33 cellular contexts compared by ENCODE assay signal in the genomic region with DNA sequence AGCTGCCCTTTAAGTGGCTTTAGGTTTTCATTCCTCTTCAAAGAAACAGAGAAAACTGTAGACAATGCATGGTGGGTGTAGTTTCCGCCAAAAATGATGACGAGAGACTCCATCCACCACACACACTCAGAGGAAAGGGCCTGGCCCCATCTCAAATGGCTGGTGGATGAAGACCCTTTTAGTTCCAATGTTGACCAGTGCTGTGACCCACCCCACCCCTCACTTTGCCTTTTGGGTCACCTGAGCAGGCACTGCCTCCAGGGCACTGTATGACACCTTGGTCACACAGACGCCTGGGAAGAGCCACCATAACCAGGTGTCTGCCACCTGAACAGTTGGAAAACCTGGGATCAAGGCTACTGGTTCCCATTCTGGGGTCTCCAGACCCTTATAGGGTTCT.
"Had no signal": no experiment of that assay in that cellular context is flagged by ENCODE, and none has a peak within 500 bp of the region (broad histone marks: within the 10 kb centered on the region; RNA-seq: fewer than 3 reads in every experiment).

No MANE protein-coding gene starts in this region.

- H3K9me3 Mint-ChIP-seq: activated B cell treated with CpG ODN at 0.5 μM for 24 hours; activated CD4-positive, alpha-beta memory T cell treated with anti-CD3 and anti-CD28 coated beads for 36 hours; activated CD4-positive, alpha-beta T cell treated with anti-CD3 and anti-CD28 coated beads, Interleukin-2, amount 10 ng/mL, durations not matched to agents 24 days and 14 days; activated CD8-positive, alpha-beta T cell treated with anti-CD3 and anti-CD28 coated beads for 36 hours; activated naive CD4-positive, alpha-beta T cell treated with anti-CD3 and anti-CD28 coated beads, Interleukin-2, amount 50 U/mL, for 72 hours; activated naive CD8-positive, alpha-beta T cell treated with anti-CD3 and anti-CD28 coated beads for 36 hours; activated T-cell treated with anti-CD3 and anti-CD28 coated beads, Interleukin-2, amount 50 U/mL, for 4 hours; activated T-cell treated with anti-CD3 and anti-CD28 coated beads, Interleukin-2, amount 50 U/mL, for 72 hours; activated T-helper 1 cell treated with anti-CD3 and anti-CD28 coated beads, Interleukin-12 subunit alpha, Interleukin-12 subunit beta, Interleukin-2, Interleukin-4 antibody, amounts not matched to agents 30 ng/mL and 10 ng/mL and 1 ng/mL, durations not matched to agents 14 hours and 24 hours and 36 hours; activated T-helper 17 cell treated with anti-CD3 and anti-CD28 coated beads, Interleukin-2, amount 50 U/mL, for 72 hours; central memory CD8-positive, alpha-beta T cell; T-helper 1 cell treated with Interleukin-12 subunit alpha and Interleukin-12 subunit beta and Interleukin-4 antibody, amounts not matched to agents 30 μg/mL and 1 μg/mL, for 36 hours; T-helper 2 cell treated with Interferon-gamma antibody and Interleukin-4, amounts not matched to agents 5 μg/mL and 100 μg/mL, for 36 hours had no signal

- H3K4me1 Mint-ChIP-seq: activated B cell treated with CpG ODN at 0.5 μM for 24 hours; activated CD4-positive, alpha-beta T cell treated with anti-CD3 and anti-CD28 coated beads, Interleukin-2, amount 10 ng/mL, durations not matched to agents 24 days and 14 days; activated naive CD8-positive, alpha-beta T cell treated with anti-CD3 and anti-CD28 coated beads for 36 hours; activated T-helper 17 cell treated with anti-CD3 and anti-CD28 coated beads, Interleukin-2, amount 50 U/mL, for 72 hours; central memory CD8-positive, alpha-beta T cell had no signal

- H3K4me3 Mint-ChIP-seq: activated B cell treated with CpG ODN at 0.5 μM for 24 hours; activated CD4-positive, alpha-beta memory T cell treated with anti-CD3 and anti-CD28 coated beads for 36 hours; activated CD4-positive, alpha-beta T cell treated with anti-CD3 and anti-CD28 coated beads, Interleukin-2, amount 10 ng/mL, durations not matched to agents 24 days and 14 days; activated CD8-positive, alpha-beta T cell treated with anti-CD3 and anti-CD28 coated beads for 36 hours; activated naive CD8-positive, alpha-beta T cell treated with anti-CD3 and anti-CD28 coated beads for 36 hours; activated T-cell treated with anti-CD3 and anti-CD28 coated beads, Interleukin-2, amount 50 U/mL, for 4 hours; activated T-cell treated with anti-CD3 and anti-CD28 coated beads, Interleukin-2, amount 50 U/mL, for 72 hours; activated T-helper 1 cell treated with anti-CD3 and anti-CD28 coated beads, Interleukin-12 subunit alpha, Interleukin-12 subunit beta, Interleukin-2, Interleukin-4 antibody, amounts not matched to agents 30 ng/mL and 10 ng/mL and 1 ng/mL, durations not matched to agents 14 hours and 24 hours and 36 hours; activated T-helper 17 cell treated with anti-CD3 and anti-CD28 coated beads, Interleukin-2, amount 50 U/mL, for 72 hours; central memory CD8-positive, alpha-beta T cell; T-helper 1 cell treated with Interleukin-12 subunit alpha and Interleukin-12 subunit beta and Interleukin-4 antibody, amounts not matched to agents 30 μg/mL and 1 μg/mL, for 36 hours; T-helper 2 cell treated with Interferon-gamma antibody and Interleukin-4, amounts not matched to agents 5 μg/mL and 100 μg/mL, for 36 hours had no signal

- H3K36me3 Mint-ChIP-seq: activated CD4-positive, alpha-beta memory T cell treated with anti-CD3 and anti-CD28 coated beads for 36 hours; activated naive CD4-positive, alpha-beta T cell treated with anti-CD3 and anti-CD28 coated beads, Interleukin-2, amount 50 U/mL, for 72 hours; activated naive CD8-positive, alpha-beta T cell treated with anti-CD3 and anti-CD28 coated beads for 36 hours had no signal

- H3K27me3 Mint-ChIP-seq: activated CD4-positive, alpha-beta T cell treated with anti-CD3 and anti-CD28 coated beads, Interleukin-2, amount 10 ng/mL, durations not matched to agents 24 days and 14 days had no signal

- H3K27ac Mint-ChIP-seq: activated B cell treated with CpG ODN at 0.5 μM for 24 hours; activated CD4-positive, alpha-beta T cell treated with anti-CD3 and anti-CD28 coated beads, Interleukin-2, amount 10 ng/mL, durations not matched to agents 24 days and 14 days; activated CD8-positive, alpha-beta T cell treated with anti-CD3 and anti-CD28 coated beads for 36 hours; activated naive CD4-positive, alpha-beta T cell treated with anti-CD3 and anti-CD28 coated beads, Interleukin-2, amount 50 U/mL, for 72 hours; activated naive CD8-positive, alpha-beta T cell treated with anti-CD3 and anti-CD28 coated beads for 36 hours; activated T-cell treated with anti-CD3 and anti-CD28 coated beads, Interleukin-2, amount 50 U/mL, for 72 hours; activated T-helper 1 cell treated with anti-CD3 and anti-CD28 coated beads, Interleukin-12 subunit alpha, Interleukin-12 subunit beta, Interleukin-2, Interleukin-4 antibody, amounts not matched to agents 30 ng/mL and 10 ng/mL and 1 ng/mL, durations not matched to agents 14 hours and 24 hours and 36 hours; activated T-helper 17 cell treated with anti-CD3 and anti-CD28 coated beads, Interleukin-2, amount 50 U/mL, for 72 hours; T-helper 1 cell treated with Interleukin-12 subunit alpha and Interleukin-12 subunit beta and Interleukin-4 antibody, amounts not matched to agents 30 μg/mL and 1 μg/mL, for 36 hours; T-helper 2 cell treated with Interferon-gamma antibody and Interleukin-4, amounts not matched to agents 5 μg/mL and 100 μg/mL, for 36 hours had no signal

- DNase-seq: activated B cell treated with CpG ODN at 0.5 μM for 24 hours; activated CD4-positive, alpha-beta memory T cell treated with anti-CD3 and anti-CD28 coated beads for 36 hours; activated CD4-positive, alpha-beta T cell treated with anti-CD3 and anti-CD28 coated beads for 4 hours; activated CD4-positive, alpha-beta T cell treated with anti-CD3 and anti-CD28 coated beads, Interleukin-2, amount 10 ng/mL, durations not matched to agents 24 days and 14 days; activated CD4-positive, alpha-beta T cell treated with anti-CD3 and anti-CD28 coated beads, Interleukin-2, amount 50 U/mL, for 1 hour; activated CD4-positive, alpha-beta T cell treated with anti-CD3 and anti-CD28 coated beads, Interleukin-2, amount 50 U/mL, for 4 hours; activated CD4-positive, CD25-positive, alpha-beta regulatory T cell treated with anti-CD3 and anti-CD28 coated beads, Interleukin-2, amount 50 U/mL, for 72 hours; activated CD8-positive, alpha-beta memory T cell treated with anti-CD3 and anti-CD28 coated beads, Interleukin-2, amount 50 U/mL, for 4 hours; activated CD8-positive, alpha-beta T cell treated with anti-CD3 and anti-CD28 coated beads for 36 hours; activated effector memory CD4-positive, alpha-beta T cell treated with Interleukin-2 at 50 U/mL for 16 hours; activated gamma-delta T cell; activated naive CD4-positive, alpha-beta T cell treated with anti-CD3 and anti-CD28 coated beads, Interleukin-2, amount 50 U/mL, for 16 hours; activated naive CD4-positive, alpha-beta T cell treated with Interleukin-2 at 50 U/mL for 16 hours; activated naive CD8-positive, alpha-beta T cell treated with anti-CD3 and anti-CD28 coated beads for 36 hours; activated T-cell treated with anti-CD3 and anti-CD28 coated beads for 4 hours; activated T-cell treated with anti-CD3 and anti-CD28 coated beads, Interleukin-2, amount 50 U/mL, for 1 hour; activated T-cell treated with anti-CD3 and anti-CD28 coated beads, Interleukin-2, amount 50 U/mL, for 4 hours; activated T-cell treated with anti-CD3 and anti-CD28 coated beads, Interleukin-2, amount 50 U/mL, for 72 hours; adrenal gland; amniotic stem cell; body of pancreas; brain microvascular endothelial cell; cerebellar nuclear complex; SW 1271; T-helper 1 cell; T-helper 2 cell; T-helper 9 cell had no signal
